In genomic region chr9:95517559-95517933, GRCh38 we compare ENCODE assay signal across 1 cellular context.
TF ChIP-seq lines count a peak whose summit lies in the region.

No MANE protein-coding gene starts in this region.

TF ChIP-seq in SK-N-SH, 30 proteins besides CTCF, POLR2A, EP300 and RAD21 (continued from another document):
- TF ChIP-seq, protein P1, sequence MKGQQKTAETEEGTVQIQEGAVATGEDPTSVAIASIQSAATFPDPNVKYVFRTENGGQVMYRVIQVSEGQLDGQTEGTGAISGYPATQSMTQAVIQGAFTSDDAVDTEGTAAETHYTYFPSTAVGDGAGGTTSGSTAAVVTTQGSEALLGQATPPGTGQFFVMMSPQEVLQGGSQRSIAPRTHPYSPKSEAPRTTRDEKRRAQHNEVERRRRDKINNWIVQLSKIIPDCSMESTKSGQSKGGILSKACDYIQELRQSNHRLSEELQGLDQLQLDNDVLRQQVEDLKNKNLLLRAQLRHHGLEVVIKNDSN (IDR thresholded peaks at IDR 0.05; ENCODE audit: borderline replicate concordance, low read depth), result no peak
- TF ChIP-seq, protein P2, sequence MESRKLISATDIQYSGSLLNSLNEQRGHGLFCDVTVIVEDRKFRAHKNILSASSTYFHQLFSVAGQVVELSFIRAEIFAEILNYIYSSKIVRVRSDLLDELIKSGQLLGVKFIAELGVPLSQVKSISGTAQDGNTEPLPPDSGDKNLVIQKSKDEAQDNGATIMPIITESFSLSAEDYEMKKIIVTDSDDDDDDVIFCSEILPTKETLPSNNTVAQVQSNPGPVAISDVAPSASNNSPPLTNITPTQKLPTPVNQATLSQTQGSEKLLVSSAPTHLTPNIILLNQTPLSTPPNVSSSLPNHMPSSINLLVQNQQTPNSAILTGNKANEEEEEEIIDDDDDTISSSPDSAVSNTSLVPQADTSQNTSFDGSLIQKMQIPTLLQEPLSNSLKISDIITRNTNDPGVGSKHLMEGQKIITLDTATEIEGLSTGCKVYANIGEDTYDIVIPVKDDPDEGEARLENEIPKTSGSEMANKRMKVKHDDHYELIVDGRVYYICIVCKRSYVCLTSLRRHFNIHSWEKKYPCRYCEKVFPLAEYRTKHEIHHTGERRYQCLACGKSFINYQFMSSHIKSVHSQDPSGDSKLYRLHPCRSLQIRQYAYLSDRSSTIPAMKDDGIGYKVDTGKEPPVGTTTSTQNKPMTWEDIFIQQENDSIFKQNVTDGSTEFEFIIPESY (IDR thresholded peaks at IDR 0.05; ENCODE audit: borderline replicate concordance, low read depth), result no peak
- no peak for TF ChIP-seq YY1 (IDR thresholded peaks at IDR 0.05; ENCODE audit: low read depth)
- no peak for TF ChIP-seq NFIC (IDR thresholded peaks at IDR 0.05; ENCODE audit: borderline replicate concordance)
- no peak for TF ChIP-seq RCOR1 (IDR thresholded peaks at IDR 0.05; ENCODE audit: low read length)
- TF ChIP-seq MXI1 (IDR thresholded peaks at IDR 0.05; ENCODE audit: low read depth, low read length), result no peak
